In the genomic region with DNA sequence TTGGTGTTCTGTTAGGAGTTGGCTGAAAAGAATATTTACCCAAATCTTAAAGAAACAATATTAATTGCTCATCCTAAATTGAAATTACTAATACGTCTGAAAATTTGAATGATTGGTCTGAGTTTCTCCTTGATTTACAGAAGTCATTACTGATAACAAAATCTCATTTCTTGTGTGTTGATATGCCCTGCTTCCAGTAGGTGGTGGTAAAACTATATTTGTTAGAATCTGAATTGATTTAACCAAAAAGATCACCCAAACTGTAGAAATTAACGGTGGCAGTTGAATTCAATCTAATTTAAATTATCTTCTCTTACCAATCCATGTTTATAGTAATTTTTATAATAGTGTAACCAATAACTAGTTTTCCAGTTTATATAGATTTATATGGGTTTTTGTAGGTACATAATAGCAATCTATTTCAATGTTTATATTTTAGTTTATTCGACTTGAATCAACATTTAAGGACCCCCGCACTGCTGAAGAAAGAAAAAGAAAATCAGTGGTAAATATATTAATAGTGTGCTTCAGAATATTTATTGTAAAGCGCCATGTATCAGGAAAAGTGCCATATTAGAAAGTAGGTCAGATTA, we compare ENCODE assay signal across 8 cellular contexts. TPM values are rescaled to one million over a fixed set of nuclear protein-coding genes. Genes with fewer than 3 reads are reported as not detected.
DNase-seq lines count a peak whose midpoint lies in the region; ATAC-seq, FAIRE-seq and TF ChIP-seq lines count a peak whose summit lies in the region.

No MANE protein-coding gene starts in this region.

- H3K36me3 ChIP-seq in kidney epithelial cell (ENCODE audit: control insufficient read depth, insufficient read depth, low read length): no peaks in the 10 kb centered on the region

- peaks cover 93% of the 10 kb centered on the region for H3K36me3 Mint-ChIP-seq in CD4-positive, alpha-beta T cell (ENCODE audit: low read depth)
- H3K36me3 Mint-ChIP-seq in activated B cell treated with CpG ODN at 0.5 μM for 24 hours (ENCODE audit: low read depth): peaks cover 71% of the 10 kb centered on the region

- DNase-seq in CD4-positive, alpha-beta T cell: no peak
- DNase-seq in HTR-8/SVneo (ENCODE audit: insufficient read length, low spot score) (peak; percentile 37), activated B cell treated with CpG ODN at 0.5 μM for 24 hours (no peak), kidney epithelial cell (ENCODE audit: low read depth) (no peak), T-helper 9 cell (no peak), cortex of kidney (lab: John Stamatoyannopoulos, UW) (no peak)

- peak; percentile 65 for TF ChIP-seq CTCF in CD4-positive, alpha-beta T cell (IDR thresholded peaks at IDR 0.05)
- TF ChIP-seq CTCF in activated B cell treated with CpG ODN at 0.5 μM for 24 hours (IDR thresholded peaks at IDR 0.05) (peak; percentile 46), kidney epithelial cell (IDR thresholded peaks at IDR 0.05; ENCODE audit: insufficient read depth, low read length, poor library complexity, severe bottlenecking) (peak; percentile 37)

- no peaks in the 10 kb centered on the region for H3K27me3 ChIP-seq in CD4-positive, alpha-beta T cell (ENCODE audit: control insufficient read depth, insufficient read depth, low read length)
- no peaks in the 10 kb centered on the region for H3K27me3 ChIP-seq in kidney epithelial cell (ENCODE audit: control insufficient read depth, insufficient read depth, low read length)

- POLR2A ChIA-PET in CD4-positive, alpha-beta T cell (lab: Charles Lee): no interaction called here
- POLR2A ChIA-PET in activated B cell treated with CpG ODN at 0.5 μM for 24 hours (lab: Charles Lee): no interaction called here

- H3K4me3 Mint-ChIP-seq in CD4-positive, alpha-beta T cell: no peak overlapping the region
- no peak overlapping the region for H3K4me3 Mint-ChIP-seq in activated B cell treated with CpG ODN at 0.5 μM for 24 hours

- CTCF ChIA-PET in CD4-positive, alpha-beta T cell (lab: Charles Lee): interaction anchor here (0.9 to 2.2 kb wide), 4 partner anchors 12 to 205 kb away, joined by 3 to 12 read pairs (median 3); no protein-coding TSS in a partner anchor
- CTCF ChIA-PET in activated B cell treated with CpG ODN at 0.5 μM for 24 hours (lab: Charles Lee): interaction anchor here (0.7 to 4.5 kb wide), 4 partner anchors 93 to 206 kb away, joined by 4 to 50 read pairs (median 5); no protein-coding TSS in a partner anchor

- no peak for FAIRE-seq in HTR-8/SVneo (lab: Jason Lieb, UNC)

- no peak overlapping the region for H3K27ac ChIP-seq in CD4-positive, alpha-beta T cell (ENCODE audit: low read depth, low read length)

- no peak overlapping the region for H3K27ac Mint-ChIP-seq in CD4-positive, alpha-beta T cell
- no peak overlapping the region for H3K27ac Mint-ChIP-seq in activated B cell treated with CpG ODN at 0.5 μM for 24 hours

- no peaks in the 10 kb centered on the region for H3K9me3 Mint-ChIP-seq in CD4-positive, alpha-beta T cell
- no peaks in the 10 kb centered on the region for H3K9me3 Mint-ChIP-seq in activated B cell treated with CpG ODN at 0.5 μM for 24 hours

- intact Hi-C loops in CD4-positive, alpha-beta T cell (cut with DNase I, micrococcal nuclease): loop anchor here (1.0 to 10.0 kb wide), 2 partner anchors 90 to 205 kb away; no protein-coding TSS in a partner anchor
- intact Hi-C loops in activated B cell treated with CpG ODN at 0.5 μM for 24 hours (cut with micrococcal nuclease): loop anchor here (1.0 to 5.0 kb wide), 3 partner anchors 88 to 383 kb away; no protein-coding TSS in a partner anchor

- H3K27me3 Mint-ChIP-seq in CD4-positive, alpha-beta T cell: no peaks in the 10 kb centered on the region
- no peaks in the 10 kb centered on the region for H3K27me3 Mint-ChIP-seq in activated B cell treated with CpG ODN at 0.5 μM for 24 hours

- H3K9me3 ChIP-seq in CD4-positive, alpha-beta T cell (ENCODE audit: control insufficient read depth, low read length): no peaks in the 10 kb centered on the region

- peaks cover 7% of the 10 kb centered on the region for H3K4me1 Mint-ChIP-seq in CD4-positive, alpha-beta T cell (ENCODE audit: low read depth)
- H3K4me1 Mint-ChIP-seq in activated B cell treated with CpG ODN at 0.5 μM for 24 hours: peaks cover 31% of the 10 kb centered on the region

- H3K4me3 ChIP-seq in kidney epithelial cell (ENCODE audit: low read depth, low read length): no peak overlapping the region

- ATAC-seq in CD4-positive, alpha-beta T cell (ENCODE audit: poor library complexity): peak; percentile 57
- peak; percentile 46 for ATAC-seq in activated B cell treated with CpG ODN at 0.5 μM for 24 hours (ENCODE audit: low read depth)
- ATAC-seq in HG02970 (IDR thresholded peaks at IDR 0.05; ENCODE audit: low FRiP score, unreplicated experiment): no peak
- ATAC-seq in HG03469 (IDR thresholded peaks at IDR 0.05; ENCODE audit: unreplicated experiment): no peak

RNA-seq across cellular contexts. Expression of a gene that starts 38.3 kb away (rescaled TPM):
- total RNA-seq in CD4-positive, alpha-beta T cell: 10 to 100 TPM; 18.2 to 19.9 TPM
- total RNA-seq in activated B cell treated with CpG ODN at 0.5 μM for 24 hours: 20.3 and 20.5 TPM in 2 replicates
- total RNA-seq in kidney epithelial cell: 15.1 and 16.0 TPM in 2 replicates

Comparison
In these comparisons a context has a peak if more than half of its experiments do, and no peak if none do; other contexts are left out.
1. ATAC-seq: peak in CD4-positive, alpha-beta T cell (single experiment) and activated B cell treated with CpG ODN at 0.5 μM for 24 hours (single experiment); none in HG02970 (single experiment) and HG03469 (single experiment).
2. Peak in every context shown above with its lines, with median percentiles within 50 percentile points of each other: CTCF ChIP-seq.